ENCODE assay signal across 32 cellular contexts in genomic region chr9:76664120-76664519, GRCh38.
"Had no signal": no experiment of that assay in that cellular context is flagged by ENCODE, and none has a peak within 500 bp of the region (broad histone marks: within the 10 kb centered on the region; RNA-seq: fewer than 3 reads in every experiment).

No MANE protein-coding gene starts in this region.

- H3K27ac Mint-ChIP-seq: activated naive CD4-positive, alpha-beta T cell treated with anti-CD3 and anti-CD28 coated beads, Interleukin-2, amount 10 ng/mL, durations not matched to agents 7 days and 5 days; activated naive CD8-positive, alpha-beta T cell; activated naive CD8-positive, alpha-beta T cell treated with anti-CD3 and anti-CD28 coated beads, Interleukin-2, amount 50 U/mL, for 24 hours; activated T-helper 1 cell treated with anti-CD3 and anti-CD28 coated beads, Interleukin-12 subunit alpha, Interleukin-12 subunit beta, Interleukin-2, Interleukin-4 antibody, amounts not matched to agents 30 ng/mL and 10 ng/mL and 1 ng/mL, durations not matched to agents 14 hours and 24 hours and 36 hours; T-cell had no signal

- H3K36me3 Mint-ChIP-seq: activated naive CD4-positive, alpha-beta T cell treated with anti-CD3 and anti-CD28 coated beads, Interleukin-2, amount 10 ng/mL, durations not matched to agents 7 days and 5 days; activated naive CD8-positive, alpha-beta T cell; T-cell had no signal

- H3K27me3 ChIP-seq: brain microvascular endothelial cell had no signal

- H3K9me3 Mint-ChIP-seq: activated naive CD4-positive, alpha-beta T cell treated with anti-CD3 and anti-CD28 coated beads, Interleukin-2, amount 10 ng/mL, durations not matched to agents 7 days and 5 days; activated naive CD8-positive, alpha-beta T cell treated with anti-CD3 and anti-CD28 coated beads, Interleukin-2, amount 50 U/mL, for 24 hours; activated T-cell treated with anti-CD3 and anti-CD28 coated beads, Interleukin-2, amount 50 U/mL, for 4 hours; activated T-helper 1 cell treated with anti-CD3 and anti-CD28 coated beads, Interleukin-12 subunit alpha, Interleukin-12 subunit beta, Interleukin-2, Interleukin-4 antibody, amounts not matched to agents 30 ng/mL and 10 ng/mL and 1 ng/mL, durations not matched to agents 14 hours and 24 hours and 36 hours; T-cell had no signal

- ATAC-seq: activated naive CD8-positive, alpha-beta T cell treated with anti-CD3 and anti-CD28 coated beads, Interleukin-2, amount 50 U/mL, for 24 hours; activated T-cell treated with anti-CD3 and anti-CD28 coated beads, Interleukin-2, amount 50 U/mL, for 4 hours; Right ventricle myocardium inferior; SK-N-SH treated with all-trans-retinoic acid at 6 μM for 48 hours; T-cell had no signal

- H3K27me3 Mint-ChIP-seq: activated naive CD8-positive, alpha-beta T cell had no signal

- DNase-seq: activated CD4-positive, alpha-beta T cell treated with anti-CD3 and anti-CD28 coated beads for 1 hour; activated CD4-positive, alpha-beta T cell treated with anti-CD3 and anti-CD28 coated beads for 48 hours; activated CD4-positive, alpha-beta T cell treated with anti-CD3 and anti-CD28 coated beads, Interleukin-2, amount 50 U/mL, for 48 hours; activated CD4-positive, CD25-positive, alpha-beta regulatory T cell; activated CD8-positive, alpha-beta memory T cell treated with anti-CD3 and anti-CD28 coated beads, Interleukin-2, amount 50 U/mL, for 4 hours; activated naive CD4-positive, alpha-beta T cell treated with anti-CD3 and anti-CD28 coated beads, Interleukin-2, amount 10 ng/mL, durations not matched to agents 7 days and 5 days; activated naive CD8-positive, alpha-beta T cell treated with anti-CD3 and anti-CD28 coated beads, Interleukin-2, amount 50 U/mL, for 24 hours; activated T-cell treated with anti-CD3 and anti-CD28 coated beads for 4 hours; activated T-cell treated with anti-CD3 and anti-CD28 coated beads, Interleukin-2, amount 50 U/mL, for 4 hours; anterior cingulate cortex; brain microvascular endothelial cell; central memory CD4-positive, alpha-beta T cell; NCI-H1048; NCI-H1105 treated with DMSO at 0.1 percent for 48 hours; NCI-H1436 treated with DMSO at 0.1 percent for 48 hours; NCI-H1694 treated with DMSO at 0.1 percent for 48 hours; NCI-H2029; NCI-H345; NCI-H526; NCI-H748 treated with DMSO at 0.1 percent for 48 hours; NK-92 treated with Interleukin-12 subunit alpha and Interleukin-12 subunit beta, amount 100 ng/mL, for 24 hours; PC-9; SIG-M5; T-cell; T-helper 2 cell; T-helper 9 cell; WERI-Rb-1 had no signal

- H3K4me2 ChIP-seq: PC-9 had no signal

- H3K4me3 ChIP-seq: PC-9 had no signal

- H3K27ac ChIP-seq: brain microvascular endothelial cell, PC-9, RWPE1, WERI-Rb-1 had no signal

- H3K4me1 Mint-ChIP-seq: activated naive CD4-positive, alpha-beta T cell treated with anti-CD3 and anti-CD28 coated beads, Interleukin-2, amount 10 ng/mL, durations not matched to agents 7 days and 5 days had no signal

- H3K4me3 Mint-ChIP-seq: activated naive CD4-positive, alpha-beta T cell treated with anti-CD3 and anti-CD28 coated beads, Interleukin-2, amount 10 ng/mL, durations not matched to agents 7 days and 5 days; activated naive CD8-positive, alpha-beta T cell; activated naive CD8-positive, alpha-beta T cell treated with anti-CD3 and anti-CD28 coated beads, Interleukin-2, amount 50 U/mL, for 24 hours; activated T-cell treated with anti-CD3 and anti-CD28 coated beads, Interleukin-2, amount 50 U/mL, for 4 hours; activated T-helper 1 cell treated with anti-CD3 and anti-CD28 coated beads, Interleukin-12 subunit alpha, Interleukin-12 subunit beta, Interleukin-2, Interleukin-4 antibody, amounts not matched to agents 30 ng/mL and 10 ng/mL and 1 ng/mL, durations not matched to agents 14 hours and 24 hours and 36 hours; T-cell had no signal

- H3K36me3 ChIP-seq: brain microvascular endothelial cell, WERI-Rb-1 had no signal
